Comparison of ENCODE assay signal across 8 cellular contexts in the genomic region with DNA sequence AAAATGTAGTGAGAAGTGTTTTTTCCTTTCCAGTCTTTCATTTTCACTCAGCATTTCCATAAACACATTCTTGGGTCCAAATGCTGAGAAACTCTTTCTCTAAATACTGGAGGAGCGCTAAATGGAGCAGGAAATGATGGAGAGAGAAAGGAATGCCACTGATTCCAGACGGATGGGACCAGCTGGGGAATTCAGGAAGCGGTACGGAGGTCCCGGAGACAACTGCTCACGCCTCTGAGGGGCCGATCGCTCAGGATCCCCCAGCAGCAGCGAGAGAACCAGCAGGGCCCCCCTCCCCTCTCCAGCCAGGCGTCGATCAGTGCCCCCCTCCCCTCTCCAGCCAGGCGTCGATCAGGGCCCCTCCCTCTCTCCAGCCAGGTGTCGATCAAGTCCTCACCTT.
DNase-seq lines count a peak whose midpoint lies in the region; ATAC-seq and TF ChIP-seq lines count a peak whose summit lies in the region.

No MANE protein-coding gene starts in this region.

- no peaks in the 10 kb centered on the region for H3K9me3 Mint-ChIP-seq in stimulated activated naive CD8-positive, alpha-beta T cell treated with anti-CD3 and anti-CD28 coated beads, Interleukin-15, amount 100 ng/mL, for 72 hours

- no peaks in the 10 kb centered on the region for H3K27me3 Mint-ChIP-seq in stimulated activated naive CD8-positive, alpha-beta T cell treated with anti-CD3 and anti-CD28 coated beads, Interleukin-15, amount 100 ng/mL, for 72 hours

- H3K4me3 Mint-ChIP-seq in stimulated activated naive CD8-positive, alpha-beta T cell treated with anti-CD3 and anti-CD28 coated beads, Interleukin-15, amount 100 ng/mL, for 72 hours, result peak overlapping the region; percentile 76 to 84

- no peak for TF ChIP-seq CTCF in astrocyte of the spinal cord (IDR thresholded peaks at IDR 0.05; ENCODE audit: low read depth, low read length)

- peak overlapping the region; percentile 10 for H3K4me3 ChIP-seq in astrocyte of the spinal cord (ENCODE audit: low read depth, low read length)

- peak overlapping the region; percentile 94 to 96 for H3K27ac Mint-ChIP-seq in stimulated activated naive CD8-positive, alpha-beta T cell treated with anti-CD3 and anti-CD28 coated beads, Interleukin-15, amount 100 ng/mL, for 72 hours

- peaks cover 95% of the 10 kb centered on the region for H3K4me1 Mint-ChIP-seq in stimulated activated naive CD8-positive, alpha-beta T cell treated with anti-CD3 and anti-CD28 coated beads, Interleukin-15, amount 100 ng/mL, for 72 hours

- DNase-seq in NCI-H748 (lab: John Stamatoyannopoulos, UW; ENCODE audit: unreplicated experiment) (peak; percentile 48), NCI-H748 treated with DMSO at 0.1 percent for 48 hours (lab: John Stamatoyannopoulos, UW) (no peak), astrocyte of the spinal cord (ENCODE audit: low read depth, low spot score) (peak; percentile 91), iPS-NIHi7 (ENCODE audit: extremely low spot score) (peak; percentile 81), NCI-H345 (lab: John Stamatoyannopoulos, UW) (no peak), NCI-H446 treated with DMSO at 0.1 percent for 48 hours (lab: John Stamatoyannopoulos, UW) (no peak), NCI-H2107 (lab: John Stamatoyannopoulos, UW) (no peak)
- no peak for DNase-seq in stimulated activated naive CD8-positive, alpha-beta T cell treated with anti-CD3 and anti-CD28 coated beads, Interleukin-15, amount 100 ng/mL, for 72 hours

- ATAC-seq in stimulated activated naive CD8-positive, alpha-beta T cell treated with anti-CD3 and anti-CD28 coated beads, Interleukin-15, amount 100 ng/mL, for 72 hours, result no peak

- in situ Hi-C loops in astrocyte of the spinal cord (cut with HindIII; ENCODE audit: low sequenced_read_pairs), result no loop called here

Comparison
In these comparisons a context has a peak if more than half of its experiments do, and no peak if none do; other contexts are left out.
1. DNase-seq: peak in NCI-H748 (single experiment), astrocyte of the spinal cord (single experiment) and iPS-NIHi7 (single experiment); none in NCI-H748 treated with DMSO at 0.1 percent for 48 hours (single experiment), stimulated activated naive CD8-positive, alpha-beta T cell treated with anti-CD3 and anti-CD28 coated beads, Interleukin-15, amount 100 ng/mL, for 72 hours (0 of 2), NCI-H345 (single experiment), NCI-H446 treated with DMSO at 0.1 percent for 48 hours (single experiment) and NCI-H2107 (single experiment).